In the genomic region with DNA sequence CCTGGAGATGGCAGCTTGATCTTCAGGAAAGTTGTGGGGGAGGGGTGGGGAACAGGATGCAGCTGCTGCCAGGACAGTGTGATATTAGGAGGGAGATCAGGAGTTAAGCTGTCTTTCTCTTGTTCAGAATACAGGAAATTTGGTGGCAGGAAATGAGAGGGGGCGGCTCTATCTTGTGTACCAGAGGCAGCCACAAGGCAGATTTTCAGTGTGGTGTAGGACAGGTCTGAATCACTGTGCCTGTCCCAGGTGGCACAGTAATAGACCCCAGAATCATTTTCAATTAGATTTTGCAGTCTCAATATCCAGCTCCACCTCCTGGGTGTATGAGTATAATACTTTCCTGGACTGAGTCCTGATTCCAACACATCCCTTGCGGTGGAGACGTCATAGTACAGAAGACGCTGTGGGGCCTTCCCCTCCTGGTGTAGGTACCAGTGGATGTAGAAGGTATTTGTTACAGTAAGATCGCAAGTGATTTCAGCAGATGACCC, we compare ENCODE assay signal across 7 cellular contexts.
DNase-seq lines count a peak whose midpoint lies in the region; ATAC-seq, FAIRE-seq and TF ChIP-seq lines count a peak whose summit lies in the region.
"Not testable (repeated sequence)": the region's sequence is repeated elsewhere in the genome, so short reads cannot be mapped to it uniquely, and the experiment has no call there.

No MANE protein-coding gene starts in this region.

- H2BK120ac ChIP-seq in neuronal stem cell (ENCODE audit: low read depth, low read length): not testable (repeated sequence)

- peak overlapping the region; percentile 61 for H2AFZ ChIP-seq in neuronal stem cell (ENCODE audit: low read length)

- not testable (repeated sequence) for DNase-seq in GM12892 (ENCODE audit: insufficient read length); Right ventricle myocardium inferior (ENCODE audit: missing footprints); neuronal stem cell (ENCODE audit: low spot score)
- peak; percentile 27 for DNase-seq in NCI-H69 (lab: John Stamatoyannopoulos, UW)
- DNase-seq in activated CD4-positive, alpha-beta T cell treated with anti-CD3 and anti-CD28 coated beads for 36 hours: peak; percentile 65
- peak; percentile 33 for DNase-seq in activated naive CD4-positive, alpha-beta T cell treated with anti-CD3 and anti-CD28 coated beads, Interleukin-2, amount 50 U/mL, for 16 hours

- not testable (repeated sequence) for H3K4me2 ChIP-seq in neuronal stem cell (ENCODE audit: insufficient read depth, low read length, poor library complexity, severe bottlenecking)

- peak; percentile 24 for ATAC-seq in GM21825 (IDR thresholded peaks at IDR 0.05; ENCODE audit: unreplicated experiment)
- ATAC-seq in activated CD4-positive, alpha-beta T cell treated with anti-CD3 and anti-CD28 coated beads for 36 hours: peak; percentile 52
- ATAC-seq in Right ventricle myocardium inferior: peak; percentile 8

- POLR2A ChIA-PET in activated CD4-positive, alpha-beta T cell treated with anti-CD3 and anti-CD28 coated beads for 36 hours (lab: Charles Lee): interaction anchor here (0.7 to 1.0 kb wide), 2 partner anchors 9 to 13 kb away, joined by 3 to 6 read pairs; no protein-coding TSS in a partner anchor

- H3K27ac ChIP-seq in neuronal stem cell (replicated peaks; ENCODE audit: low read length): not testable (repeated sequence)

- H3K27me3 Mint-ChIP-seq in activated CD4-positive, alpha-beta T cell treated with anti-CD3 and anti-CD28 coated beads for 36 hours: not testable (repeated sequence)

- not testable (repeated sequence) for H3K9me3 ChIP-seq in neuronal stem cell (replicated peaks in 1 of 2; ENCODE audit: control insufficient read depth in 2 of 2, insufficient read depth in 1 of 2, low read depth in 1 of 2, low read length in 2 of 2)

- H3K23ac ChIP-seq in neuronal stem cell (ENCODE audit: low read depth, low read length, poor library complexity): not testable (repeated sequence)

- not testable (repeated sequence) for H3K4me1 ChIP-seq in neuronal stem cell (ENCODE audit: control insufficient read depth in 2 of 2, insufficient read depth in 1 of 2, low read depth in 1 of 2, low read length in 2 of 2)

- not testable (repeated sequence) for H2BK15ac ChIP-seq in neuronal stem cell (ENCODE audit: low read length)

- H3K36me3 ChIP-seq in neuronal stem cell (replicated peaks in 1 of 2; ENCODE audit: control insufficient read depth in 2 of 2, insufficient read depth in 2 of 2, low read length in 2 of 2): not testable (repeated sequence)

- not testable (repeated sequence) for H3K18ac ChIP-seq in neuronal stem cell (ENCODE audit: low read length)

- H3K27ac Mint-ChIP-seq in activated CD4-positive, alpha-beta T cell treated with anti-CD3 and anti-CD28 coated beads for 36 hours: peak overlapping the region; percentile 98

- not testable (repeated sequence) for H3K14ac ChIP-seq in neuronal stem cell (ENCODE audit: low read length)

- not testable (repeated sequence) for H3K9ac ChIP-seq in neuronal stem cell (ENCODE audit: low read depth, low read length, poor library complexity)

- CTCF ChIA-PET in activated CD4-positive, alpha-beta T cell treated with anti-CD3 and anti-CD28 coated beads for 36 hours (lab: Charles Lee): interaction anchor here (0.7 to 1.2 kb wide), 6 partner anchors 9 to 143 kb away, joined by 3 to 5 read pairs (median 4); no protein-coding TSS in a partner anchor

- not testable (repeated sequence) for H3K9me3 Mint-ChIP-seq in activated CD4-positive, alpha-beta T cell treated with anti-CD3 and anti-CD28 coated beads for 36 hours (ENCODE audit: low read depth)

- no CpG with 5 or more reads among the region's 5 CpGs for WGBS in neuronal stem cell (ENCODE audit: extremely low coverage in 2 of 2, insufficient read length in 2 of 2, insufficient replicate concordance in 1 of 2), 2 donors

- not testable (repeated sequence) for H3K27me3 ChIP-seq in neuronal stem cell (ENCODE audit: control insufficient read depth in 3 of 3, insufficient read depth in 3 of 3, low read depth in 1 of 3, low read length in 3 of 3)

- H3K4ac ChIP-seq in neuronal stem cell (ENCODE audit: low read length): not testable (repeated sequence)

- H3K4me1 Mint-ChIP-seq in activated CD4-positive, alpha-beta T cell treated with anti-CD3 and anti-CD28 coated beads for 36 hours: peaks cover 49% of the 10 kb centered on the region

- H3K4me3 ChIP-seq in neuronal stem cell (ENCODE audit: low read length in 2 of 2): not testable (repeated sequence)

- H4K91ac ChIP-seq in neuronal stem cell (ENCODE audit: low read depth, low read length, poor library complexity): not testable (repeated sequence)

- not testable (repeated sequence) for H2BK12ac ChIP-seq in neuronal stem cell (ENCODE audit: low read length)

- H4K8ac ChIP-seq in neuronal stem cell (ENCODE audit: low read depth, low read length): not testable (repeated sequence)

- FAIRE-seq in GM12892 (lab: Jason Lieb, UNC): peak; percentile 89

- peaks cover 16% of the 10 kb centered on the region for H3K36me3 Mint-ChIP-seq in activated CD4-positive, alpha-beta T cell treated with anti-CD3 and anti-CD28 coated beads for 36 hours (ENCODE audit: low read depth)

- H2BK5ac ChIP-seq in neuronal stem cell (ENCODE audit: low read length): not testable (repeated sequence)

- not testable (repeated sequence) for H2AK5ac ChIP-seq in neuronal stem cell (ENCODE audit: low read depth, low read length)

- H3K79me1 ChIP-seq in neuronal stem cell (ENCODE audit: low read depth, low read length): not testable (repeated sequence)

- intact Hi-C loops in activated CD4-positive, alpha-beta T cell treated with anti-CD3 and anti-CD28 coated beads for 36 hours (cut with DNase I, micrococcal nuclease): loop anchor here in 1 of 2 experiments (5.0 kb wide), 1 partner anchor 91 kb away; no protein-coding TSS in a partner anchor
- intact Hi-C loops in Right ventricle myocardium inferior (cut with DNase I): not testable (repeated sequence)

- TF ChIP-seq POLR2A in GM12892 (IDR thresholded peaks at IDR 0.05; ENCODE audit: low read depth, low read length): not testable (repeated sequence)

- H3K4me3 Mint-ChIP-seq in activated CD4-positive, alpha-beta T cell treated with anti-CD3 and anti-CD28 coated beads for 36 hours: peak overlapping the region; percentile 79
